Comparison of ENCODE assay signal across 13 cellular contexts in the genomic region with DNA sequence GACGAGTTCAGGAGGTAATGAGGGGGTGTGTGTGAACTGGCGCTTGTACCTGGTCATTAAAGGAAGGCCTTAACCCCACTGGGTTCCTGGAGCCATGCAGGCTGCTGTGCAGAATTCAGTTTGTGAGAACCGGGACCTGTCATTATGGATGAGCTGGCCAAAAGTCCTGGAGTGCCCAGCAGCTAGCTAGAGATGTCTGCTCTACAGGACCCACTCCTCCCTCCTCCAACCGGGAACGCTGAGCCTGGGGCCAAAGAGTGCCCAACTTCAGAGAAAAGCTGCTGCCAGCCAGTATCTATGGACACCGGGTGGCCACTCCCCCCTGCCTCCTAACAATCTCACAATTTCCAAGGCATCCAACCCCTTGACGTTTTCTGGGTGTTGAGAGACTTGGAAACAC. TPM values are rescaled to one million over a fixed set of nuclear protein-coding genes. Genes with fewer than 3 reads are reported as not detected.
DNase-seq lines count a peak whose midpoint lies in the region; ATAC-seq and TF ChIP-seq lines count a peak whose summit lies in the region.
"Had no signal": no experiment of that assay in that cellular context is flagged by ENCODE, and none has a peak within 500 bp of the region (broad histone marks: within the 10 kb centered on the region; RNA-seq: fewer than 3 reads in every experiment).

No MANE protein-coding gene starts in this region.

- H3K9ac ChIP-seq in ES-I3 (ENCODE audit: low read depth, low read length) (peak overlapping the region; percentile 57; the same call in 1 of the 2 replicates), neural progenitor cell (no peak overlapping the region)

- H3K4me1 ChIP-seq in ES-I3 (ENCODE audit: insufficient read depth, low read length) (peaks cover 5% of the 10 kb centered on the region; the same call in 1 of the 2 replicates), hepatocyte (ENCODE audit: insufficient read depth) (peaks cover 5% of the 10 kb centered on the region), neural progenitor cell (no peaks in the 10 kb centered on the region)

- no peak overlapping the region for H3K27ac ChIP-seq in hepatocyte
- H3K27ac ChIP-seq in neural progenitor cell, result no peak overlapping the region

- DNase-seq in hepatocyte (ENCODE audit: low spot score), result no peak
- DNase-seq in neural progenitor cell (ENCODE audit: low spot score), result peak; percentile 9
- no peak for DNase-seq in NCI-H1436 (lab: John Stamatoyannopoulos, UW)
- no peak for DNase-seq in NCI-H2227 treated with DMSO at 0.1 percent for 48 hours (lab: John Stamatoyannopoulos, UW)
- DNase-seq: activated B cell treated with CpG ODN at 0.5 μM for 24 hours; NCI-H1930; stimulated activated naive CD4-positive, alpha-beta T cell treated with Interleukin-2 at 50 U/mL for 16 hours had no signal

- H2AFZ ChIP-seq in hepatocyte (no peak overlapping the region), neural progenitor cell (replicated peaks) (no peak overlapping the region)

- H3K4me1 Mint-ChIP-seq in brain, result peaks cover 22% of the 10 kb centered on the region
- peaks cover 12% of the 10 kb centered on the region for H3K4me1 Mint-ChIP-seq in neural progenitor cell

- peaks cover 7% of the 10 kb centered on the region for H3F3A ChIP-seq in neural progenitor cell (ENCODE audit: low read depth)

- no peaks in the 10 kb centered on the region for H3K36me3 Mint-ChIP-seq in brain
- no peaks in the 10 kb centered on the region for H3K36me3 Mint-ChIP-seq in neural progenitor cell

- peak overlapping the region; percentile 81 to 91 (median 84) for H3K4me3 Mint-ChIP-seq in brain
- peak overlapping the region; percentile 86 for H3K4me3 Mint-ChIP-seq in neural progenitor cell

- H4K20me1 ChIP-seq in hepatocyte (ENCODE audit: insufficient read depth, poor library complexity, severe bottlenecking) (no peaks in the 10 kb centered on the region), neural progenitor cell (ENCODE audit: low read depth) (no peaks in the 10 kb centered on the region)

- 57% methylated on average over 7 of the region's 7 CpGs for WGBS in hepatocyte (ENCODE audit: low lambda C conversion rate, missing lambda C conversion rate)

- peak overlapping the region in 2 of 5 experiments; percentile 78 for H3K27ac Mint-ChIP-seq in brain
- no peak overlapping the region for H3K27ac Mint-ChIP-seq in neural progenitor cell
- H3K27ac Mint-ChIP-seq: activated B cell treated with CpG ODN at 0.5 μM for 24 hours had no signal

- H3K79me2 ChIP-seq in hepatocyte, result no peaks in the 10 kb centered on the region
- no peaks in the 10 kb centered on the region for H3K79me2 ChIP-seq in neural progenitor cell (ENCODE audit: low read depth)

- H3K9me3 ChIP-seq in ES-I3 (ENCODE audit: control insufficient read depth, insufficient read depth, low read length) (no peaks in the 10 kb centered on the region), hepatocyte (ENCODE audit: low read depth) (no peaks in the 10 kb centered on the region), neural progenitor cell (ENCODE audit: low read depth) (no peaks in the 10 kb centered on the region)

- H3K27me3 ChIP-seq in hepatocyte (peaks cover 62% of the 10 kb centered on the region), neural progenitor cell (peaks cover 55% of the 10 kb centered on the region)

- no peaks in the 10 kb centered on the region for H3K9me2 ChIP-seq in hepatocyte (replicated peaks; ENCODE audit: insufficient read depth)

- no peak for ATAC-seq in GM18907 (IDR thresholded peaks at IDR 0.05; ENCODE audit: unreplicated experiment)
- no peak for ATAC-seq in GM19395 (IDR thresholded peaks at IDR 0.05; ENCODE audit: unreplicated experiment)

- H3K4me3 ChIP-seq in hepatocyte (no peak overlapping the region), neural progenitor cell (no peak overlapping the region)

- no peaks in the 10 kb centered on the region for H3K9me3 Mint-ChIP-seq in brain
- H3K9me3 Mint-ChIP-seq in neural progenitor cell, result no peaks in the 10 kb centered on the region
- H3K9me3 Mint-ChIP-seq: activated B cell treated with CpG ODN at 0.5 μM for 24 hours had no signal

- H3K4me2 ChIP-seq in hepatocyte (peak overlapping the region; percentile 95), neural progenitor cell (peak overlapping the region; percentile 98)

- H3K27me3 Mint-ChIP-seq in brain, result peaks cover 76% of the 10 kb centered on the region
- peaks cover 43% of the 10 kb centered on the region for H3K27me3 Mint-ChIP-seq in neural progenitor cell (ENCODE audit: insufficient read depth, low read depth)

- TF ChIP-seq CTCF in brain (conservative IDR thresholded peaks at IDR 0.05) (no peak), hepatocyte (IDR thresholded peaks at IDR 0.05; ENCODE audit: poor library complexity) (no peak), neural progenitor cell (IDR thresholded peaks at IDR 0.05) (no peak)

- H3K36me3 ChIP-seq in ES-I3 (ENCODE audit: insufficient read depth, low read length) (no peaks in the 10 kb centered on the region), hepatocyte (replicated peaks; ENCODE audit: insufficient read depth, low read depth) (no peaks in the 10 kb centered on the region), neural progenitor cell (no peaks in the 10 kb centered on the region)

RNA-seq across cellular contexts. Expression of a gene that starts 1.2 kb away (rescaled TPM):
- polyA plus RNA-seq in brain (ENCODE audit: insufficient read depth, low read depth, low replicate concordance) (4.3 TPM), hepatocyte (0.94 and 4.9 TPM in 2 replicates)
- total RNA-seq in hepatocyte (2.2 and 3.4 TPM in 2 replicates), neural progenitor cell (ENCODE audit: low replicate concordance) (1.8 TPM in 2 replicates)
- total RNA-seq: activated B cell treated with CpG ODN at 0.5 μM for 24 hours, fibroblast of villous mesenchyme, RPMI7951 had no signal
